ENCODE assay signal across 2 cellular contexts in the genomic region with DNA sequence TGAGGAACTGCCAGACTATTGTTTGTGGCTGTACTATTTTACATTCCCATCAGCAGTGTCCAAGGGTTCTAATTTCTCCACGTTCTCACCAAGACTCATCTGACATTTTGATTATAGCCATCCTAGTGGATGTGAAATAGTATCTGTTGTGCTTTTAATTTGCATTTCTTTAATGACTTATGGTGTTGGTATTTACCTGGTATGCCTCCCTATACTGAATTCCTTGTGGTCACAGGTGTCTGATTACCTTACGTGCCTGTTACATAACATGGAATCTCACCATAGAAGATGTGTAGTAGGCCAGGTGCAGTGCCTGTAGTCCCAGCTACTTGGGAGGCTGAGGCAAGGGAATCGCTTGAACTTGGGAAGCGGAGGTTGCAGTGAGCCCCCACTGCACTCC.
TF ChIP-seq lines count a peak whose summit lies in the region.

No MANE protein-coding gene starts in this region.

TF ChIP-seq in Ishikawa, 13 proteins besides CTCF, POLR2A, EP300 and RAD21 (continued from another document):
- TF ChIP-seq TCF12 (IDR thresholded peaks at IDR 0.05; ENCODE audit: low read depth) (peak; percentile 84), EGR1 (IDR thresholded peaks at IDR 0.05) (no peak), FOXM1 (IDR thresholded peaks at IDR 0.05; ENCODE audit: borderline replicate concordance, low read depth) (peak; percentile 41; the same call in 1 of the 2 replicates)
- TF ChIP-seq, protein P1, sequence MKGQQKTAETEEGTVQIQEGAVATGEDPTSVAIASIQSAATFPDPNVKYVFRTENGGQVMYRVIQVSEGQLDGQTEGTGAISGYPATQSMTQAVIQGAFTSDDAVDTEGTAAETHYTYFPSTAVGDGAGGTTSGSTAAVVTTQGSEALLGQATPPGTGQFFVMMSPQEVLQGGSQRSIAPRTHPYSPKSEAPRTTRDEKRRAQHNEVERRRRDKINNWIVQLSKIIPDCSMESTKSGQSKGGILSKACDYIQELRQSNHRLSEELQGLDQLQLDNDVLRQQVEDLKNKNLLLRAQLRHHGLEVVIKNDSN (IDR thresholded peaks at IDR 0.05) = no peak

TF ChIP-seq in WTC11, 78 proteins besides CTCF, POLR2A, EP300 and RAD21 (continued from another document):
- TF ChIP-seq, protein P2, sequence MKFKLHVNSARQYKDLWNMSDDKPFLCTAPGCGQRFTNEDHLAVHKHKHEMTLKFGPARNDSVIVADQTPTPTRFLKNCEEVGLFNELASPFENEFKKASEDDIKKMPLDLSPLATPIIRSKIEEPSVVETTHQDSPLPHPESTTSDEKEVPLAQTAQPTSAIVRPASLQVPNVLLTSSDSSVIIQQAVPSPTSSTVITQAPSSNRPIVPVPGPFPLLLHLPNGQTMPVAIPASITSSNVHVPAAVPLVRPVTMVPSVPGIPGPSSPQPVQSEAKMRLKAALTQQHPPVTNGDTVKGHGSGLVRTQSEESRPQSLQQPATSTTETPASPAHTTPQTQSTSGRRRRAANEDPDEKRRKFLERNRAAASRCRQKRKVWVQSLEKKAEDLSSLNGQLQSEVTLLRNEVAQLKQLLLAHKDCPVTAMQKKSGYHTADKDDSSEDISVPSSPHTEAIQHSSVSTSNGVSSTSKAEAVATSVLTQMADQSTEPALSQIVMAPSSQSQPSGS (CRISPR knock-in tag; IDR thresholded peaks at IDR 0.05; ENCODE audit: borderline replicate concordance, low read depth) = no peak
- TF ChIP-seq IRF2 (CRISPR knock-in tag; IDR thresholded peaks at IDR 0.05; ENCODE audit: borderline replicate concordance, low read depth) = no peak
- TF ChIP-seq SMAD3 (CRISPR knock-in tag; IDR thresholded peaks at IDR 0.05; ENCODE audit: borderline replicate concordance) = no peak
- TF ChIP-seq, protein P1 (CRISPR knock-in tag; IDR thresholded peaks at IDR 0.05) = no peak
- TF ChIP-seq SMAD4 (CRISPR knock-in tag; IDR thresholded peaks at IDR 0.05) = no peak
- TF ChIP-seq, protein P3, sequence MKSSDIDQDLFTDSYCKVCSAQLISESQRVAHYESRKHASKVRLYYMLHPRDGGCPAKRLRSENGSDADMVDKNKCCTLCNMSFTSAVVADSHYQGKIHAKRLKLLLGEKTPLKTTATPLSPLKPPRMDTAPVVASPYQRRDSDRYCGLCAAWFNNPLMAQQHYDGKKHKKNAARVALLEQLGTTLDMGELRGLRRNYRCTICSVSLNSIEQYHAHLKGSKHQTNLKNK (CRISPR knock-in tag; IDR thresholded peaks at IDR 0.05) = no peak
- TF ChIP-seq TP53 (CRISPR knock-in tag; IDR thresholded peaks at IDR 0.05) = no peak
- no peak for TF ChIP-seq JUN (CRISPR knock-in tag; IDR thresholded peaks at IDR 0.05)
- no peak for TF ChIP-seq MYBL2 (CRISPR knock-in tag; IDR thresholded peaks at IDR 0.05)
- TF ChIP-seq RELA (CRISPR knock-in tag; IDR thresholded peaks at IDR 0.05; ENCODE audit: borderline replicate concordance) = no peak
- TF ChIP-seq SOX15 (CRISPR knock-in tag; IDR thresholded peaks at IDR 0.05) = no peak
- TF ChIP-seq PRRX2 (CRISPR knock-in tag; IDR thresholded peaks at IDR 0.05) = no peak
- TF ChIP-seq HMGA2 (CRISPR knock-in tag; IDR thresholded peaks at IDR 0.05) = no peak
- TF ChIP-seq, protein P4, sequence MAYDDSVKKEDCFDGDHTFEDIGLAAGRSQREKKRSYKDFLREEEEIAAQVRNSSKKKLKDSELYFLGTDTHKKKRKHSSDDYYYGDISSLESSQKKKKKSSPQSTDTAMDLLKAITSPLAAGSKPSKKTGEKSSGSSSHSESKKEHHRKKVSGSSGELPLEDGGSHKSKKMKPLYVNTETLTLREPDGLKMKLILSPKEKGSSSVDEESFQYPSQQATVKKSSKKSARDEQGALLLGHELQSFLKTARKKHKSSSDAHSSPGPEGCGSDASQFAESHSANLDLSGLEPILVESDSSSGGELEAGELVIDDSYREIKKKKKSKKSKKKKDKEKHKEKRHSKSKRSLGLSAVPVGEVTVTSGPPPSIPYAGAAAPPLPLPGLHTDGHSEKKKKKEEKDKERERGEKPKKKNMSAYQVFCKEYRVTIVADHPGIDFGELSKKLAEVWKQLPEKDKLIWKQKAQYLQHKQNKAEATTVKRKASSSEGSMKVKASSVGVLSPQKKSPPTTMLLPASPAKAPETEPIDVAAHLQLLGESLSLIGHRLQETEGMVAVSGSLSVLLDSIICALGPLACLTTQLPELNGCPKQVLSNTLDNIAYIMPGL (CRISPR knock-in tag; IDR thresholded peaks at IDR 0.05) = no peak
- no peak for TF ChIP-seq ZBTB21 (CRISPR knock-in tag; IDR thresholded peaks at IDR 0.05; ENCODE audit: borderline replicate concordance)
- TF ChIP-seq CBFB (CRISPR knock-in tag; IDR thresholded peaks at IDR 0.05; ENCODE audit: low read depth) = no peak
- TF ChIP-seq NR1H2 (CRISPR knock-in tag; IDR thresholded peaks at IDR 0.05) = no peak
- no peak for TF ChIP-seq GTF2I (CRISPR knock-in tag; conservative IDR thresholded peaks at IDR 0.05)
